10 cellular contexts compared by ENCODE assay signal in the genomic region with DNA sequence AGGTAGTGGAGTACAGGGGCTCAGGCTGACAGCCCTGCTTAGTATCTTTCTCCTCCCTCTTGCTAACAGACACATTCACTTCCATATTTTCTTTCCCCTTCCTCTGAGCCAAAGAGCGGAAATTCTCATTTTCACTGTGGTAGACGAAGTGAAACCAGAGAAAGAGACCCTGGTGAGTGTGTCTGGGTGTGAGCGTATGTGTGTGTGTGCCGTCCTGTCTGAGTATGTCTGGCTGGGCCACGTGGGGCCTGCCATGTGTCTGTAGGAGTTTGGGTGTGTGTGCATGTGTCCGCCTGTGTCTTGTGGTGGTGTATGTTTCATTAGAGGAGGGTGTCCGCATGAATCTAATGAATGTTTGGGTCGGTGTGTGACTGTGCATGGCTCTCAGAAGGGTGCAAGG. TPM values are rescaled to one million over a fixed set of nuclear protein-coding genes. Genes with fewer than 3 reads are reported as not detected.
A peak's percentile ranks its signal among the peaks of the same experiment; 100 is the strongest.
DNase-seq lines count a peak whose midpoint lies in the region; ATAC-seq and TF ChIP-seq lines count a peak whose summit lies in the region.
"Had no signal": no experiment of that assay in that cellular context is flagged by ENCODE, and none has a peak within 500 bp of the region (broad histone marks: within the 10 kb centered on the region; RNA-seq: fewer than 3 reads in every experiment).

No MANE protein-coding gene starts in this region.

- H3K9me2 ChIP-seq in hepatocyte (replicated peaks; ENCODE audit: insufficient read depth) (no peaks in the 10 kb centered on the region), GM23248 (ENCODE audit: insufficient read depth) (no peaks in the 10 kb centered on the region)

- peaks cover 3% of the 10 kb centered on the region; the same call in 1 of the 2 replicates for H3F3A ChIP-seq in GM23248 (ENCODE audit: insufficient read depth)

- H3K27ac ChIP-seq in hepatocyte = peak overlapping the region; percentile 23
- no peak overlapping the region for H3K27ac ChIP-seq in GM23248

- peak overlapping the region; percentile 22 for H3K27ac Mint-ChIP-seq in activated CD4-positive, alpha-beta T cell treated with anti-CD3 and anti-CD28 coated beads, Interleukin-2, amount 10 ng/mL, durations not matched to agents 24 days and 14 days
- no peak overlapping the region for H3K27ac Mint-ChIP-seq in activated CD4-positive, alpha-beta T cell treated with anti-CD3 and anti-CD28 coated beads, Interleukin-2, amount 10 ng/mL, durations not matched to agents 7 days and 5 days
- peak overlapping the region; percentile 75 for H3K27ac Mint-ChIP-seq in stimulated activated naive CD8-positive, alpha-beta T cell treated with anti-CD3 and anti-CD28 coated beads, Interleukin-15, Interleukin-2, amounts not matched to agents 100 ng/mL and 50 ng/mL, for 24 hours

- POLR2A ChIA-PET in activated CD4-positive, alpha-beta T cell treated with anti-CD3 and anti-CD28 coated beads, Interleukin-2, amount 10 ng/mL, durations not matched to agents 7 days and 5 days (lab: Charles Lee) = no interaction called here

- in situ Hi-C loops in GM23248 (cut with MboI) = no loop called here

- H3K27me3 Mint-ChIP-seq in activated CD4-positive, alpha-beta T cell treated with anti-CD3 and anti-CD28 coated beads, Interleukin-2, amount 10 ng/mL, durations not matched to agents 24 days and 14 days = peaks cover 44% of the 10 kb centered on the region
- peaks cover 40% of the 10 kb centered on the region for H3K27me3 Mint-ChIP-seq in activated CD4-positive, alpha-beta T cell treated with anti-CD3 and anti-CD28 coated beads, Interleukin-2, amount 10 ng/mL, durations not matched to agents 7 days and 5 days
- peaks cover 31% of the 10 kb centered on the region for H3K27me3 Mint-ChIP-seq in stimulated activated naive CD8-positive, alpha-beta T cell treated with anti-CD3 and anti-CD28 coated beads, Interleukin-15, Interleukin-2, amounts not matched to agents 100 ng/mL and 50 ng/mL, for 24 hours

- DNase-seq in activated CD4-positive, alpha-beta T cell treated with anti-CD3 and anti-CD28 coated beads, Interleukin-2, amount 10 ng/mL, durations not matched to agents 24 days and 14 days = no peak
- DNase-seq in activated CD4-positive, alpha-beta T cell treated with anti-CD3 and anti-CD28 coated beads, Interleukin-2, amount 10 ng/mL, durations not matched to agents 7 days and 5 days = no peak
- DNase-seq in SKM-1 (lab: John Stamatoyannopoulos, UW; ENCODE audit: unreplicated experiment) (peak; percentile 62), hepatocyte (ENCODE audit: low spot score) (no peak), GM23248 (no peak), COR-L47 (lab: John Stamatoyannopoulos, UW) (no peak)
- DNase-seq: effector CD4-positive, alpha-beta T cell; kidney had no signal

- no peak overlapping the region for H3K4me3 ChIP-seq in hepatocyte
- H3K4me3 ChIP-seq in GM23248 = no peak overlapping the region

- intact Hi-C loops in activated CD4-positive, alpha-beta T cell treated with anti-CD3 and anti-CD28 coated beads, Interleukin-2, amount 10 ng/mL, durations not matched to agents 24 days and 14 days (cut with micrococcal nuclease) = no loop called here

- peaks cover 17% of the 10 kb centered on the region for H3K4me1 Mint-ChIP-seq in activated CD4-positive, alpha-beta T cell treated with anti-CD3 and anti-CD28 coated beads, Interleukin-2, amount 10 ng/mL, durations not matched to agents 24 days and 14 days
- peaks cover 21% of the 10 kb centered on the region for H3K4me1 Mint-ChIP-seq in activated CD4-positive, alpha-beta T cell treated with anti-CD3 and anti-CD28 coated beads, Interleukin-2, amount 10 ng/mL, durations not matched to agents 7 days and 5 days
- H3K4me1 Mint-ChIP-seq in stimulated activated naive CD8-positive, alpha-beta T cell treated with anti-CD3 and anti-CD28 coated beads, Interleukin-15, Interleukin-2, amounts not matched to agents 100 ng/mL and 50 ng/mL, for 24 hours (ENCODE audit: low read depth) = peaks cover 29% of the 10 kb centered on the region

- no peak for TF ChIP-seq CTCF in hepatocyte (IDR thresholded peaks at IDR 0.05; ENCODE audit: poor library complexity)

- peaks cover 21% of the 10 kb centered on the region for H3K27me3 ChIP-seq in hepatocyte
- 0 out of 2 replicates have a peak, but pooled peaks cover 4% of the 10 kb centered on the region for H3K27me3 ChIP-seq in GM23248 (replicated peaks; ENCODE audit: insufficient read depth)

- no peaks in the 10 kb centered on the region for H3K36me3 ChIP-seq in hepatocyte (replicated peaks; ENCODE audit: insufficient read depth, low read depth)
- no peaks in the 10 kb centered on the region for H3K36me3 ChIP-seq in GM23248 (ENCODE audit: low read depth)

- no peak overlapping the region for H2AFZ ChIP-seq in hepatocyte
- no peak overlapping the region for H2AFZ ChIP-seq in GM23248

- H3K36me3 Mint-ChIP-seq in activated CD4-positive, alpha-beta T cell treated with anti-CD3 and anti-CD28 coated beads, Interleukin-2, amount 10 ng/mL, durations not matched to agents 24 days and 14 days (ENCODE audit: low read depth) = no peaks in the 10 kb centered on the region
- H3K36me3 Mint-ChIP-seq in activated CD4-positive, alpha-beta T cell treated with anti-CD3 and anti-CD28 coated beads, Interleukin-2, amount 10 ng/mL, durations not matched to agents 7 days and 5 days (ENCODE audit: low read depth) = no peaks in the 10 kb centered on the region
- H3K36me3 Mint-ChIP-seq in stimulated activated naive CD8-positive, alpha-beta T cell treated with anti-CD3 and anti-CD28 coated beads, Interleukin-15, Interleukin-2, amounts not matched to agents 100 ng/mL and 50 ng/mL, for 24 hours (ENCODE audit: low read depth) = no peaks in the 10 kb centered on the region

- H3K79me2 ChIP-seq in hepatocyte (no peaks in the 10 kb centered on the region), GM23248 (ENCODE audit: insufficient read depth) (no peaks in the 10 kb centered on the region)

- CTCF ChIA-PET in activated CD4-positive, alpha-beta T cell treated with anti-CD3 and anti-CD28 coated beads, Interleukin-2, amount 10 ng/mL, durations not matched to agents 7 days and 5 days (lab: Charles Lee) = interaction anchor here (0.5 to 0.6 kb wide), 2 partner anchors 15 to 242 kb away, joined by 3 to 4 read pairs; no protein-coding TSS in a partner anchor

- H4K20me1 ChIP-seq in hepatocyte (ENCODE audit: insufficient read depth, poor library complexity, severe bottlenecking) (no peaks in the 10 kb centered on the region), GM23248 (ENCODE audit: insufficient read depth) (no peaks in the 10 kb centered on the region)

- ATAC-seq in HG03521 (IDR thresholded peaks at IDR 0.05; ENCODE audit: unreplicated experiment) = no peak

- no peaks in the 10 kb centered on the region for H3K9me3 ChIP-seq in hepatocyte (ENCODE audit: low read depth)
- no peaks in the 10 kb centered on the region for H3K9me3 ChIP-seq in GM23248 (ENCODE audit: low read depth)

- H3K4me1 ChIP-seq in hepatocyte (ENCODE audit: insufficient read depth) = peaks cover 40% of the 10 kb centered on the region
- peaks cover 4% of the 10 kb centered on the region for H3K4me1 ChIP-seq in GM23248 (ENCODE audit: insufficient read depth)

- no peaks in the 10 kb centered on the region for H3K9me3 Mint-ChIP-seq in activated CD4-positive, alpha-beta T cell treated with anti-CD3 and anti-CD28 coated beads, Interleukin-2, amount 10 ng/mL, durations not matched to agents 24 days and 14 days
- H3K9me3 Mint-ChIP-seq in activated CD4-positive, alpha-beta T cell treated with anti-CD3 and anti-CD28 coated beads, Interleukin-2, amount 10 ng/mL, durations not matched to agents 7 days and 5 days = no peaks in the 10 kb centered on the region
- no peaks in the 10 kb centered on the region for H3K9me3 Mint-ChIP-seq in stimulated activated naive CD8-positive, alpha-beta T cell treated with anti-CD3 and anti-CD28 coated beads, Interleukin-15, Interleukin-2, amounts not matched to agents 100 ng/mL and 50 ng/mL, for 24 hours

- peak overlapping the region; percentile 6 for H3K4me3 Mint-ChIP-seq in activated CD4-positive, alpha-beta T cell treated with anti-CD3 and anti-CD28 coated beads, Interleukin-2, amount 10 ng/mL, durations not matched to agents 24 days and 14 days
- no peak overlapping the region for H3K4me3 Mint-ChIP-seq in activated CD4-positive, alpha-beta T cell treated with anti-CD3 and anti-CD28 coated beads, Interleukin-2, amount 10 ng/mL, durations not matched to agents 7 days and 5 days
- H3K4me3 Mint-ChIP-seq in stimulated activated naive CD8-positive, alpha-beta T cell treated with anti-CD3 and anti-CD28 coated beads, Interleukin-15, Interleukin-2, amounts not matched to agents 100 ng/mL and 50 ng/mL, for 24 hours = peak overlapping the region; percentile 14

- WGBS in hepatocyte (ENCODE audit: low lambda C conversion rate, missing lambda C conversion rate) = 72% methylated on average over 8 of the region's 8 CpGs
- 76 to 78% methylated on average over 8 of the region's 8 CpGs for WGBS in GM23248 (ENCODE audit: low coverage in 1 of 2, low lambda C conversion rate in 2 of 2, missing lambda C conversion rate in 2 of 2), 2 experiments

- no peak overlapping the region for H3K9ac ChIP-seq in GM23248

- peak overlapping the region; percentile 77 for H3K4me2 ChIP-seq in hepatocyte
- H3K4me2 ChIP-seq in GM23248 (ENCODE audit: unreplicated experiment) = no peak overlapping the region

RNA-seq across cellular contexts. Expression of gene COL8A2, which starts 1.7 kb away (rescaled TPM):
- total RNA-seq in activated CD4-positive, alpha-beta T cell treated with anti-CD3 and anti-CD28 coated beads, Interleukin-2, amount 10 ng/mL, durations not matched to agents 24 days and 14 days = 0.12 TPM in 2 replicates
- total RNA-seq in activated CD4-positive, alpha-beta T cell treated with anti-CD3 and anti-CD28 coated beads, Interleukin-2, amount 10 ng/mL, durations not matched to agents 7 days and 5 days = not detected
- total RNA-seq in hepatocyte = 32.6 and 44.8 TPM in 2 replicates
- 53.7 and 59.4 TPM in 2 replicates for polyA plus RNA-seq in hepatocyte
- total RNA-seq in GM23248 (2014; rRNA removed; shearing (Covaris generic)) = 30.5 and 33.1 TPM in 2 replicates
- polyA plus RNA-seq in GM23248 (2016; fragmentation: Nextera tagmentation; extraction: Ambion mirVana) = 2.9 and 3.2 TPM in 2 replicates

RNA-seq across cellular contexts. Expression of gene TRAPPC3, which starts 25.9 kb away (rescaled TPM):
- total RNA-seq in activated CD4-positive, alpha-beta T cell treated with anti-CD3 and anti-CD28 coated beads, Interleukin-2, amount 10 ng/mL, durations not matched to agents 24 days and 14 days = 71.2 and 72.4 TPM in 2 replicates
- total RNA-seq in activated CD4-positive, alpha-beta T cell treated with anti-CD3 and anti-CD28 coated beads, Interleukin-2, amount 10 ng/mL, durations not matched to agents 7 days and 5 days = 10 to 100 TPM; 57.5 to 59.3 TPM
- total RNA-seq in hepatocyte = 128 and 139 TPM in 2 replicates
- polyA plus RNA-seq in hepatocyte (131 and 148 TPM in 2 replicates), GM23248 (2016; fragmentation: Nextera tagmentation; extraction: Ambion mirVana) (134 and 135 TPM in 2 replicates)
- 101 and 112 TPM in 2 replicates for total RNA-seq in GM23248 (2014; rRNA removed; shearing (Covaris generic))

RNA-seq across cellular contexts. Expression of gene MAP7D1, which starts 32.6 kb away (rescaled TPM):
- total RNA-seq in activated CD4-positive, alpha-beta T cell treated with anti-CD3 and anti-CD28 coated beads, Interleukin-2, amount 10 ng/mL, durations not matched to agents 24 days and 14 days = 170 and 177 TPM in 2 replicates
- total RNA-seq in activated CD4-positive, alpha-beta T cell treated with anti-CD3 and anti-CD28 coated beads, Interleukin-2, amount 10 ng/mL, durations not matched to agents 7 days and 5 days = 100 to 1,000 TPM; 209 to 226 TPM
- total RNA-seq in hepatocyte = 46.0 and 48.4 TPM in 2 replicates
- polyA plus RNA-seq in hepatocyte (84.7 and 97.8 TPM in 2 replicates), GM23248 (2016; fragmentation: Nextera tagmentation; extraction: Ambion mirVana) (34.8 and 35.8 TPM in 2 replicates)
- total RNA-seq in GM23248 (2014; rRNA removed; shearing (Covaris generic)) = 160 and 224 TPM in 2 replicates

RNA-seq across cellular contexts. Expression of gene ADPRS, which starts 34.7 kb away (rescaled TPM):
- total RNA-seq in activated CD4-positive, alpha-beta T cell treated with anti-CD3 and anti-CD28 coated beads, Interleukin-2, amount 10 ng/mL, durations not matched to agents 24 days and 14 days = 35.3 and 38.8 TPM in 2 replicates
- 10 to 100 TPM; 27.2 to 29.5 TPM for total RNA-seq in activated CD4-positive, alpha-beta T cell treated with anti-CD3 and anti-CD28 coated beads, Interleukin-2, amount 10 ng/mL, durations not matched to agents 7 days and 5 days
- total RNA-seq in hepatocyte = 27.4 and 37.6 TPM in 2 replicates
- polyA plus RNA-seq in hepatocyte = 40.9 and 42.7 TPM in 2 replicates
- total RNA-seq in GM23248 (2014; rRNA removed; shearing (Covaris generic)) = 64.7 and 70.3 TPM in 2 replicates
- 38.9 and 42.0 TPM in 2 replicates for polyA plus RNA-seq in GM23248 (2016; fragmentation: Nextera tagmentation; extraction: Ambion mirVana)

RNA-seq across cellular contexts. Expression of gene TEKT2, which starts 39.5 kb away (rescaled TPM):
- not detected in 2 replicates for total RNA-seq in activated CD4-positive, alpha-beta T cell treated with anti-CD3 and anti-CD28 coated beads, Interleukin-2, amount 10 ng/mL, durations not matched to agents 24 days and 14 days
- total RNA-seq in activated CD4-positive, alpha-beta T cell treated with anti-CD3 and anti-CD28 coated beads, Interleukin-2, amount 10 ng/mL, durations not matched to agents 7 days and 5 days = not detected
- total RNA-seq in hepatocyte = 1.1 TPM in 1 of 2 replicates, not detected in the other
- polyA plus RNA-seq in hepatocyte = 0.16 and 1.4 TPM in 2 replicates
- total RNA-seq in GM23248 (2014; rRNA removed; shearing (Covaris generic)) = not detected in 2 replicates
- not detected in 2 replicates for polyA plus RNA-seq in GM23248 (2016; fragmentation: Nextera tagmentation; extraction: Ambion mirVana)

Comparison
In these comparisons a context has a peak if more than half of its experiments do, and no peak if none do; other contexts are left out.
1. RNA of gene COL8A2, which starts 1.7 kb away (total RNA-seq): 32.6 to 44.8 TPM in hepatocyte and 30.5 to 33.1 TPM in GM23248; 0.12 TPM in activated CD4-positive, alpha-beta T cell treated with anti-CD3 and anti-CD28 coated beads, Interleukin-2, amount 10 ng/mL, durations not matched to agents 24 days and 14 days and not detected in activated CD4-positive, alpha-beta T cell treated with anti-CD3 and anti-CD28 coated beads, Interleukin-2, amount 10 ng/mL, durations not matched to agents 7 days and 5 days; every median in the first group is over 10 times any median in the second.